In genomic region chr19:14091086-14091884, GRCh38 we compare ENCODE assay signal across 1 cellular context.
TF ChIP-seq lines count a peak whose summit lies in the region.

No MANE protein-coding gene starts in this region.

TF ChIP-seq in K562, 482 proteins besides CTCF, POLR2A, EP300 and RAD21 (continues in another document):
- TF ChIP-seq CBX1 (IDR thresholded peaks at IDR 0.05; ENCODE audit: low read depth) (no peak; the same call in 1 of the 2 replicates), ZNF253 (CRISPR knock-in tag; conservative IDR thresholded peaks at IDR 0.05) (no peak), GATAD2A (IDR thresholded peaks at IDR 0.05) (peak; percentile 93), ZBTB7A (IDR thresholded peaks at IDR 0.05; ENCODE audit: borderline replicate concordance, control insufficient read depth, low read depth, low read length) (peak; percentile 99), ZNF696 (CRISPR knock-in tag; conservative IDR thresholded peaks at IDR 0.05) (no peak), GTF2E2 (tag; IDR thresholded peaks at IDR 0.05) (no peak), ELF4 (CRISPR knock-in tag; IDR thresholded peaks at IDR 0.05) (no peak), RBFOX2 (IDR thresholded peaks at IDR 0.05; ENCODE audit: low read depth, low read length) (peak; percentile 78), HDAC2 (IDR thresholded peaks at IDR 0.05) (peak; percentile 69; the same call in 1 of the 2 replicates), NFATC3 (IDR thresholded peaks at IDR 0.05) (no peak), ZNF311 (CRISPR knock-in tag; IDR thresholded peaks at IDR 0.05) (no peak), KHSRP (IDR thresholded peaks at IDR 0.05) (no peak), CSDE1 (IDR thresholded peaks at IDR 0.05) (no peak), MTA3 (IDR thresholded peaks at IDR 0.05; ENCODE audit: borderline replicate concordance) (peak; percentile 90; the same call in 1 of the 2 replicates), RUNX1 (IDR thresholded peaks at IDR 0.05; ENCODE audit: low read depth) (no peak), ZNF766 (CRISPR knock-in tag; conservative IDR thresholded peaks at IDR 0.05) (no peak; the same call in 1 of the 2 replicates), ZNF592 (IDR thresholded peaks at IDR 0.05) (peak; percentile 25; the same call in 1 of the 2 replicates), MEIS2 (IDR thresholded peaks at IDR 0.05; ENCODE audit: partially characterized antibody) (no peak), ZNF639 (CRISPR knock-in tag; conservative IDR thresholded peaks at IDR 0.05 in 1 of 2, IDR thresholded peaks at IDR 0.05 in 1 of 2) (peak in 1 of 2 experiments; percentile 80; a peak in 2 of 4 replicates), PRPF4 (IDR thresholded peaks at IDR 0.05; ENCODE audit: insufficient read depth, low read depth, low read length, poor library complexity, severe bottlenecking) (no peak), ATF1 (CRISPR knock-in tag; IDR thresholded peaks at IDR 0.05) (no peak), ATF1 (tag; IDR thresholded peaks at IDR 0.05) (peak; percentile 67), TRIM24 (IDR thresholded peaks at IDR 0.05) (0 out of 4 replicates have a peak, but pooled peaks of 1 of the 2 experiments have one; percentile 28), GABPA (tag; conservative IDR thresholded peaks at IDR 0.05; ENCODE audit: low read depth) (peak; percentile 60), NELFE (IDR thresholded peaks at IDR 0.05; ENCODE audit: insufficient read depth, insufficient read length) (no peak), ZNF589 (CRISPR knock-in tag; IDR thresholded peaks at IDR 0.05; ENCODE audit: low read depth) (no peak), ZFX (CRISPR knock-in tag; IDR thresholded peaks at IDR 0.05) (peak; percentile 69), E2F3 (CRISPR knock-in tag; IDR thresholded peaks at IDR 0.05) (peak; percentile 71; the same call in 1 of the 2 replicates), ZNF197 (CRISPR knock-in tag; IDR thresholded peaks at IDR 0.05; ENCODE audit: low read depth) (no peak), ZC3H4 (CRISPR knock-in tag; IDR thresholded peaks at IDR 0.05; ENCODE audit: borderline replicate concordance) (no peak), ELF1 (tag; IDR thresholded peaks at IDR 0.05) (peak; percentile 66; the same call in 1 of the 2 replicates), PHF20 (IDR thresholded peaks at IDR 0.05; ENCODE audit: partially characterized antibody) (peak; percentile 13), MTF1 (CRISPR knock-in tag; IDR thresholded peaks at IDR 0.05; ENCODE audit: borderline replicate concordance) (no peak), THRAP3 (IDR thresholded peaks at IDR 0.05; ENCODE audit: borderline replicate concordance) (no peak), NCOA2 (IDR thresholded peaks at IDR 0.05; ENCODE audit: partially characterized antibody in 2 of 2) (no peak), TAF1 (IDR thresholded peaks at IDR 0.05; ENCODE audit: control insufficient read depth, extremely low read depth, insufficient read depth, low read length, severe bottlenecking) (no peak), GMEB1 (CRISPR knock-in tag; IDR thresholded peaks at IDR 0.05) (peak; percentile 35; the same call in 1 of the 2 replicates), ZFP30 (CRISPR knock-in tag; IDR thresholded peaks at IDR 0.05; ENCODE audit: borderline replicate concordance) (no peak), MECOM (CRISPR knock-in tag; IDR thresholded peaks at IDR 0.05) (no peak), PHTF2 (CRISPR knock-in tag; IDR thresholded peaks at IDR 0.05) (no peak), ZNF143 (CRISPR knock-in tag; IDR thresholded peaks at IDR 0.05) (0 out of 2 replicates have a peak, but pooled peaks have one; percentile 19), ZNF282 (CRISPR knock-in tag; IDR thresholded peaks at IDR 0.05) (no peak), CC2D1A (IDR thresholded peaks at IDR 0.05) (peak; percentile 23; the same call in 1 of the 2 replicates), ZBED1 (IDR thresholded peaks at IDR 0.05) (no peak), SAP30 (IDR thresholded peaks at IDR 0.05; ENCODE audit: borderline replicate concordance, insufficient read depth, low read depth, low read length, poor library complexity, severe bottlenecking) (no peak), DPF2 (IDR thresholded peaks at IDR 0.05) (peak; percentile 52; the same call in 1 of the 2 replicates), GTF2B (IDR thresholded peaks at IDR 0.05; ENCODE audit: extremely low read depth, insufficient read length) (no peak), ZBTB49 (CRISPR knock-in tag; IDR thresholded peaks at IDR 0.05; ENCODE audit: borderline replicate concordance) (no peak), BRF1 (IDR thresholded peaks at IDR 0.05; ENCODE audit: borderline replicate concordance, extremely low read depth, insufficient read length) (no peak), NBN (IDR thresholded peaks at IDR 0.05; ENCODE audit: low read depth) (peak; percentile 70), CREBBP (IDR thresholded peaks at IDR 0.05; ENCODE audit: low read depth, low read length) (no peak), ZNF3 (CRISPR knock-in tag; IDR thresholded peaks at IDR 0.05) (no peak), CXXC5 (CRISPR knock-in tag; IDR thresholded peaks at IDR 0.05) (peak; percentile 82)
- TF ChIP-seq, protein P1, sequence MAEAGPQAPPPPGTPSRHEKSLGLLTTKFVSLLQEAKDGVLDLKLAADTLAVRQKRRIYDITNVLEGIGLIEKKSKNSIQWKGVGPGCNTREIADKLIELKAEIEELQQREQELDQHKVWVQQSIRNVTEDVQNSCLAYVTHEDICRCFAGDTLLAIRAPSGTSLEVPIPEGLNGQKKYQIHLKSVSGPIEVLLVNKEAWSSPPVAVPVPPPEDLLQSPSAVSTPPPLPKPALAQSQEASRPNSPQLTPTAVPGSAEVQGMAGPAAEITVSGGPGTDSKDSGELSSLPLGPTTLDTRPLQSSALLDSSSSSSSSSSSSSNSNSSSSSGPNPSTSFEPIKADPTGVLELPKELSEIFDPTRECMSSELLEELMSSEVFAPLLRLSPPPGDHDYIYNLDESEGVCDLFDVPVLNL (CRISPR knock-in tag; IDR thresholded peaks at IDR 0.05; ENCODE audit: low read depth): no peak
- TF ChIP-seq, protein P2, sequence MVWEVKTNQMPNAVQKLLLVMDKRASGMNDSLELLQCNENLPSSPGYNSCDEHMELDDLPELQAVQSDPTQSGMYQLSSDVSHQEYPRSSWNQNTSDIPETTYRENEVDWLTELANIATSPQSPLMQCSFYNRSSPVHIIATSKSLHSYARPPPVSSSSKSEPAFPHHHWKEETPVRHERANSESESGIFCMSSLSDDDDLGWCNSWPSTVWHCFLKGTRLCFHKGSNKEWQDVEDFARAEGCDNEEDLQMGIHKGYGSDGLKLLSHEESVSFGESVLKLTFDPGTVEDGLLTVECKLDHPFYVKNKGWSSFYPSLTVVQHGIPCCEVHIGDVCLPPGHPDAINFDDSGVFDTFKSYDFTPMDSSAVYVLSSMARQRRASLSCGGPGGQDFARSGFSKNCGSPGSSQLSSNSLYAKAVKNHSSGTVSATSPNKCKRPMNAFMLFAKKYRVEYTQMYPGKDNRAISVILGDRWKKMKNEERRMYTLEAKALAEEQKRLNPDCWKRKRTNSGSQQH (CRISPR knock-in tag; IDR thresholded peaks at IDR 0.05): no peak
- TF ChIP-seq, protein P3, sequence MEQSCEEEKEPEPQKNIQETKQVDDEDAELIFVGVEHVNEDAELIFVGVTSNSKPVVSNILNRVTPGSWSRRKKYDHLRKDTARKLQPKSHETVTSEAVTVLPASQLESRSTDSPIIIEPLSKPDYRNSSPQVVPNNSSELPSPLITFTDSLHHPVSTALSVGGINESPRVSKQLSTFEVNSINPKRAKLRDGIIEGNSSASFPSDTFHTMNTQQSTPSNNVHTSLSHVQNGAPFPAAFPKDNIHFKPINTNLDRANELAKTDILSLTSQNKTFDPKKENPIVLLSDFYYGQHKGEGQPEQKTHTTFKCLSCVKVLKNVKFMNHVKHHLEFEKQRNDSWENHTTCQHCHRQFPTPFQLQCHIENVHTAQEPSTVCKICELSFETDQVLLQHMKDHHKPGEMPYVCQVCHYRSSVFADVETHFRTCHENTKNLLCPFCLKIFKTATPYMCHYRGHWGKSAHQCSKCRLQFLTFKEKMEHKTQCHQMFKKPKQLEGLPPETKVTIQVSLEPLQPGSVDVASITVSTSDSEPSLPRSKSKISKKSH (CRISPR knock-in tag; IDR thresholded peaks at IDR 0.05): no peak
- TF ChIP-seq, protein P4, sequence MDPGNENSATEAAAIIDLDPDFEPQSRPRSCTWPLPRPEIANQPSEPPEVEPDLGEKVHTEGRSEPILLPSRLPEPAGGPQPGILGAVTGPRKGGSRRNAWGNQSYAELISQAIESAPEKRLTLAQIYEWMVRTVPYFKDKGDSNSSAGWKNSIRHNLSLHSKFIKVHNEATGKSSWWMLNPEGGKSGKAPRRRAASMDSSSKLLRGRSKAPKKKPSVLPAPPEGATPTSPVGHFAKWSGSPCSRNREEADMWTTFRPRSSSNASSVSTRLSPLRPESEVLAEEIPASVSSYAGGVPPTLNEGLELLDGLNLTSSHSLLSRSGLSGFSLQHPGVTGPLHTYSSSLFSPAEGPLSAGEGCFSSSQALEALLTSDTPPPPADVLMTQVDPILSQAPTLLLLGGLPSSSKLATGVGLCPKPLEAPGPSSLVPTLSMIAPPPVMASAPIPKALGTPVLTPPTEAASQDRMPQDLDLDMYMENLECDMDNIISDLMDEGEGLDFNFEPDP (CRISPR knock-in tag; IDR thresholded peaks at IDR 0.05): 0 out of 2 replicates have a peak, but pooled peaks have one; percentile 39
